In the genomic region with DNA sequence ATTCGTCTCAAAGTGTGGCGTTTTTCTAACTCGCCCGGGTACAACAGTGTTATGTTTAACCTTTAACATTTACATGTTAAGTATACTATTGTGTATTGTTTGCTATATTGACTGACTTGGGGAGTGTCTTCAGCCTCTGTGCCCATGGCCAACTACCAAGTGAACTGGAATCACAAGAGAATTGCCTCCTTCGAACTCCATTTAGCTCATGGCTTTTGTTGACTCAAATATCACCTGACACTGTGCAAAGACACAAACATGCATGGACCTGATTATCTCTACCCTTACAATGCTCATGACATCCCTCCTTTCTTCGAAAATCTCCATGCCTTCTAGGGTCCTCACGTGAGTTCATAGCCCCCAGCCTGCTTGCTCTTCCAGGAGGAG, we compare ENCODE assay signal across 8 cellular contexts. TPM values are rescaled to one million over a fixed set of nuclear protein-coding genes. Genes with fewer than 3 reads are reported as not detected.
A peak's percentile ranks its signal among the peaks of the same experiment; 100 is the strongest.
DNase-seq lines count a peak whose midpoint lies in the region; ATAC-seq and TF ChIP-seq lines count a peak whose summit lies in the region.

No MANE protein-coding gene starts in this region.

- TF ChIP-seq EP300 in transverse colon (IDR thresholded peaks at IDR 0.05; ENCODE audit: low read depth): no peak

- H3K36me3 ChIP-seq in right lobe of liver (no peaks in the 10 kb centered on the region), transverse colon (peaks cover 0 to 20% (median 8%) of the 10 kb centered on the region in 4 donors)

- peak overlapping the region; percentile 90 for H3K4me3 Mint-ChIP-seq in activated naive CD4-positive, alpha-beta T cell treated with anti-CD3 and anti-CD28 coated beads, Interleukin-2, amount 10 ng/mL, durations not matched to agents 7 days and 5 days

- peaks cover 24% of the 10 kb centered on the region for H3K4me1 Mint-ChIP-seq in activated naive CD4-positive, alpha-beta T cell treated with anti-CD3 and anti-CD28 coated beads, Interleukin-2, amount 10 ng/mL, durations not matched to agents 7 days and 5 days

- no peak for TF ChIP-seq CTCF in astrocyte of the cerebellum (IDR thresholded peaks at IDR 0.05; ENCODE audit: low read depth, low read length, missing control alignments)
- no peak for TF ChIP-seq CTCF in right lobe of liver (IDR thresholded peaks at IDR 0.05)
- TF ChIP-seq CTCF in transverse colon (IDR thresholded peaks at IDR 0.05): no peak

- intact Hi-C loops in right lobe of liver (cut with DNase I) (no loop called here), transverse colon (cut with DNase I; ENCODE audit: low total_unique reads) (no loop called here)

- H3K36me3 Mint-ChIP-seq in activated naive CD4-positive, alpha-beta T cell treated with anti-CD3 and anti-CD28 coated beads, Interleukin-2, amount 10 ng/mL, durations not matched to agents 7 days and 5 days: peaks cover 60% of the 10 kb centered on the region

- H3K27me3 Mint-ChIP-seq in activated naive CD4-positive, alpha-beta T cell treated with anti-CD3 and anti-CD28 coated beads, Interleukin-2, amount 10 ng/mL, durations not matched to agents 7 days and 5 days: no peaks in the 10 kb centered on the region

- peaks cover 57% of the 10 kb centered on the region for H3K9me3 Mint-ChIP-seq in activated naive CD4-positive, alpha-beta T cell treated with anti-CD3 and anti-CD28 coated beads, Interleukin-2, amount 10 ng/mL, durations not matched to agents 7 days and 5 days

- H3K4me1 ChIP-seq in right lobe of liver (peaks cover 0 to 11% (median 0%) of the 10 kb centered on the region in 4 donors), transverse colon (peaks cover 0 to 21% (median 10%) of the 10 kb centered on the region in 4 donors)

- CTCF ChIA-PET in activated naive CD4-positive, alpha-beta T cell treated with anti-CD3 and anti-CD28 coated beads, Interleukin-2, amount 10 ng/mL, durations not matched to agents 7 days and 5 days (lab: Charles Lee): no interaction called here

- DNase-seq in activated naive CD4-positive, alpha-beta T cell treated with anti-CD3 and anti-CD28 coated beads, Interleukin-2, amount 10 ng/mL, durations not matched to agents 7 days and 5 days: no peak
- no peak for DNase-seq in activated naive CD4-positive, alpha-beta T cell treated with Interleukin-2 at 50 U/mL for 16 hours
- DNase-seq in astrocyte of the cerebellum (ENCODE audit: low read depth) (no peak), right lobe of liver (no peak), transverse colon (no peak), NAMALWA (ENCODE audit: low spot score) (no peak)

- in situ Hi-C loops in astrocyte of the cerebellum (cut with HindIII; ENCODE audit: low sequenced_read_pairs): no loop called here
- in situ Hi-C loops in transverse colon (cut with MboI; ENCODE audit: low pct_ligation_motif_present in 1 of 4, low pct_unique_long_range_greater_than_20kb in 1 of 4, low sequenced_read_pairs in 3 of 4): no loop called here

- H3K27me3 ChIP-seq in right lobe of liver (no peaks in the 10 kb centered on the region), transverse colon (no peaks in the 10 kb centered on the region)

- peak overlapping the region in 1 of 3 donors; percentile 49 for H3K27ac ChIP-seq in right lobe of liver
- peak overlapping the region; percentile 74 to 85 (median 80) for H3K27ac ChIP-seq in transverse colon

- TF ChIP-seq POLR2A in right lobe of liver (IDR thresholded peaks at IDR 0.05): no peak
- TF ChIP-seq POLR2A in transverse colon (IDR thresholded peaks at IDR 0.05): no peak

- peak overlapping the region; percentile 88 for H3K27ac Mint-ChIP-seq in activated naive CD4-positive, alpha-beta T cell treated with anti-CD3 and anti-CD28 coated beads, Interleukin-2, amount 10 ng/mL, durations not matched to agents 7 days and 5 days

- 5% methylated on average over 7 of the region's 7 CpGs for WGBS in right lobe of liver (ENCODE audit: insufficient coverage, low coverage, low lambda C conversion rate, missing lambda C conversion rate)
- whole genome bisulfite sequencing in transverse colon (ENCODE audit: low coverage in 1 of 2), 2 donors: 0 to 7% methylated on average over 7 of the region's 7 CpGs

- ATAC-seq in right lobe of liver (peak in 1 of 4 donors; percentile 24), HG03342 (IDR thresholded peaks at IDR 0.05; ENCODE audit: unreplicated experiment) (no peak), GM19463 (IDR thresholded peaks at IDR 0.05; ENCODE audit: unreplicated experiment) (no peak)

- peak overlapping the region; percentile 86 for H3K4me3 ChIP-seq in astrocyte of the cerebellum (ENCODE audit: low read depth, low read length)
- H3K4me3 ChIP-seq in right lobe of liver: peak overlapping the region; percentile 54 to 87 (median 78)
- H3K4me3 ChIP-seq in transverse colon: peak overlapping the region; percentile 49 to 72 (median 57)

- H3K9me3 ChIP-seq in right lobe of liver (no peaks in the 10 kb centered on the region), transverse colon (peaks cover 17 to 32% of the 10 kb centered on the region in 2 donors)

RNA-seq across cellular contexts. Expression of a gene that starts 0.7 kb away (rescaled TPM):
- total RNA-seq in right lobe of liver (10 to 100 TPM in 3 of 6 experiments, 1 to 10 TPM in 3; 5.1 to 11.7 (median 8.7) TPM), transverse colon (10 to 100 TPM; 11.5 to 25.1 (median 19.7) TPM)

RNA-seq across cellular contexts. Expression of a gene that starts 28.3 kb away (rescaled TPM):
- total RNA-seq in right lobe of liver (10 to 100 TPM in 3 of 6 experiments, 1 to 10 TPM in 3; 4.1 to 12.6 (median 7.8) TPM), transverse colon (100 to 1,000 TPM in 1 of 4 donors, 10 to 100 TPM in 2, 1 to 10 TPM in 1; 9.8 to 119 (median 11.2) TPM)

RNA-seq across cellular contexts. Expression of a gene that starts 38.4 kb away (rescaled TPM):
- 10 to 100 TPM in 5 of 6 experiments, 1 to 10 TPM in 1; 5.2 to 20.2 (median 12.6) TPM for total RNA-seq in right lobe of liver
- total RNA-seq in transverse colon: 10 to 100 TPM; 22.4 to 61.0 (median 44.8) TPM

RNA-seq across cellular contexts. Expression of a gene that starts 47.1 kb away (rescaled TPM):
- total RNA-seq in right lobe of liver: 1 to 10 TPM; 1.0 to 3.7 (median 2.4) TPM
- 1 to 10 TPM; 1.9 to 6.4 (median 4.0) TPM for total RNA-seq in transverse colon

RNA-seq across cellular contexts. Expression of a gene that starts 58.0 kb away (rescaled TPM):
- total RNA-seq in right lobe of liver (10 to 100 TPM in 3 of 6 experiments, 1 to 10 TPM in 3; 7.2 to 13.1 (median 10.4) TPM), transverse colon (10 to 100 TPM; 16.1 to 34.4 (median 22.0) TPM)
